ENCODE assay signal across 8 cellular contexts in genomic region chr4:84582988-84583870, GRCh38. TPM values are rescaled to one million over a fixed set of nuclear protein-coding genes. Genes with fewer than 3 reads are reported as not detected.
DNase-seq lines count a peak whose midpoint lies in the region; ATAC-seq and TF ChIP-seq lines count a peak whose summit lies in the region.

Gene CDS1, plus strand, starts transcription at chr4:84583127. Its CDS starts 275 bp downstream, at chr4:84583402.

- TF ChIP-seq CTCF in choroid plexus epithelial cell (conservative IDR thresholded peaks at IDR 0.05; ENCODE audit: low read depth, low read length) (no peak), right lobe of liver (IDR thresholded peaks at IDR 0.05) (no peak)

- H3K27me3 ChIP-seq in right lobe of liver = peaks cover 0 to 9% of the 10 kb centered on the region in 2 donors

- H3K9me3 ChIP-seq in SK-N-MC (ENCODE audit: low read depth, low read length) = no peaks in the 10 kb centered on the region
- no peaks in the 10 kb centered on the region for H3K9me3 ChIP-seq in right lobe of liver

- ATAC-seq in GM19328 (IDR thresholded peaks at IDR 0.05; ENCODE audit: unreplicated experiment) (peak; percentile 30), HG03354 (IDR thresholded peaks at IDR 0.05; ENCODE audit: poor library complexity, severe bottlenecking, unreplicated experiment) (peak; percentile 58), right lobe of liver (peak; percentile 53 to 74 (median 73))
- ATAC-seq in stimulated activated naive CD8-positive, alpha-beta T cell treated with anti-CD3 and anti-CD28 coated beads, Interleukin-15, Interleukin-2, amounts not matched to agents 100 U/mL and 50 U/mL, for 24 hours = peak; percentile 29

- H3K4me3 ChIP-seq in SK-N-MC (peak within 1 kb of the TSS; percentile 90), choroid plexus epithelial cell (ENCODE audit: low read depth, low read length) (peak within 1 kb of the TSS; percentile 64), right lobe of liver (peak within 1 kb of the TSS; percentile 63 to 76 (median 67))

- peak within 1 kb of the TSS; percentile 70 for H3K9ac ChIP-seq in SK-N-MC (ENCODE audit: insufficient read length)

- H3K4me1 ChIP-seq in right lobe of liver = peaks cover 0 to 15% (median 7%) of the 10 kb centered on the region in 4 donors

- DNase-seq in COLO668 (lab: John Stamatoyannopoulos, UW; ENCODE audit: unreplicated experiment) = peak; percentile 89
- DNase-seq in SK-N-MC (ENCODE audit: low read depth, low spot score) = no peak
- DNase-seq in choroid plexus epithelial cell (ENCODE audit: low read depth) = no peak
- peak; percentile 38 to 65 (median 45) for DNase-seq in right lobe of liver
- peak; percentile 18 for DNase-seq in stimulated activated naive CD8-positive, alpha-beta T cell treated with anti-CD3 and anti-CD28 coated beads, Interleukin-15, Interleukin-2, amounts not matched to agents 100 U/mL and 50 U/mL, for 24 hours
- DNase-seq in activated effector memory CD4-positive, alpha-beta T cell treated with Interleukin-2 at 50 U/mL for 16 hours = no peak

- H3K27ac ChIP-seq in SK-N-MC (no peak within 1 kb of the TSS), right lobe of liver (peak within 1 kb of the TSS in 2 of 3 donors; percentile 37 to 61)

- intact Hi-C loops in right lobe of liver (cut with DNase I) = no loop called here

- TF ChIP-seq POLR2A in right lobe of liver (IDR thresholded peaks at IDR 0.05) = no peak

- no CpG with 5 or more reads among the region's 88 CpGs for WGBS in right lobe of liver (ENCODE audit: insufficient coverage, low coverage, low lambda C conversion rate, missing lambda C conversion rate)

- H3K36me3 ChIP-seq in SK-N-MC (ENCODE audit: insufficient read depth, low read length) = no peaks in the 10 kb centered on the region
- no peaks in the 10 kb centered on the region for H3K36me3 ChIP-seq in right lobe of liver

RNA-seq across cellular contexts. Expression of gene CDS1, which starts in this region (rescaled TPM):
- total RNA-seq in right lobe of liver = 10 to 100 TPM in 1 of 6 experiments, under 1 TPM in 5; 0.06 to 11.2 (median 0.45) TPM

Comparison
In these comparisons a context has a peak if more than half of its experiments do, and no peak if none do; other contexts are left out.
1. DNase-seq: peak in COLO668 (single experiment), right lobe of liver (3 of 3) and stimulated activated naive CD8-positive, alpha-beta T cell treated with anti-CD3 and anti-CD28 coated beads, Interleukin-15, Interleukin-2, amounts not matched to agents 100 U/mL and 50 U/mL, for 24 hours (single experiment); none in SK-N-MC (single experiment), choroid plexus epithelial cell (single experiment) and activated effector memory CD4-positive, alpha-beta T cell treated with Interleukin-2 at 50 U/mL for 16 hours (single experiment).
2. Peak in every context shown above with its lines, with median percentiles within 50 percentile points of each other: ATAC-seq and H3K4me3 ChIP-seq.